41 cellular contexts compared by ENCODE assay signal in genomic region chr13:41682001-41682400, GRCh38.
"Had no signal": no experiment of that assay in that cellular context is flagged by ENCODE, and none has a peak within 500 bp of the region (broad histone marks: within the 10 kb centered on the region; RNA-seq: fewer than 3 reads in every experiment).

No MANE protein-coding gene starts in this region.

- H3K4me3 Mint-ChIP-seq: activated naive CD4-positive, alpha-beta T cell treated with anti-CD3 and anti-CD28 coated beads for 36 hours; activated naive CD4-positive, alpha-beta T cell treated with anti-CD3 and anti-CD28 coated beads, Interleukin-2, amount 10 ng/mL, durations not matched to agents 7 days and 5 days; activated naive CD4-positive, alpha-beta T cell treated with anti-CD3 and anti-CD28 coated beads, Interleukin-2, amount 50 U/mL, for 24 hours; activated naive CD8-positive, alpha-beta T cell; activated naive CD8-positive, alpha-beta T cell treated with anti-CD3 and anti-CD28 coated beads for 36 hours; activated naive CD8-positive, alpha-beta T cell treated with anti-CD3 and anti-CD28 coated beads, Interleukin-2, amount 10 ng/mL, durations not matched to agents 7 days and 5 days; activated naive CD8-positive, alpha-beta T cell treated with anti-CD3 and anti-CD28 coated beads, Interleukin-2, amount 50 U/mL, for 24 hours; activated T-cell treated with anti-CD3 and anti-CD28 coated beads, Interleukin-2, amount 50 U/mL, for 24 hours; activated T-cell treated with anti-CD3 and anti-CD28 coated beads, Interleukin-2, amount 50 U/mL, for 4 hours; activated T-cell treated with anti-CD3 and anti-CD28 coated beads, Interleukin-2, amount 50 U/mL, for 72 hours; activated T-helper 1 cell treated with anti-CD3 and anti-CD28 coated beads, Interleukin-12 subunit alpha, Interleukin-12 subunit beta, Interleukin-2, Interleukin-4 antibody, amounts not matched to agents 30 ng/mL and 10 ng/mL and 1 ng/mL, durations not matched to agents 14 hours and 24 hours and 36 hours; activated T-helper 17 cell treated with anti-CD3 and anti-CD28 coated beads, Interleukin-2, amount 50 U/mL, for 72 hours; brain; central memory CD8-positive, alpha-beta T cell had no signal

- H3K36me3 ChIP-seq: brain microvascular endothelial cell, breast epithelium had no signal

- H3K27me3 ChIP-seq: adrenal gland, ascending aorta, body of pancreas, brain microvascular endothelial cell, breast epithelium, cardiac muscle cell had no signal

- H3K4me1 Mint-ChIP-seq: activated naive CD4-positive, alpha-beta T cell treated with anti-CD3 and anti-CD28 coated beads, Interleukin-2, amount 10 ng/mL, durations not matched to agents 7 days and 5 days; activated naive CD8-positive, alpha-beta T cell treated with anti-CD3 and anti-CD28 coated beads, Interleukin-2, amount 10 ng/mL, durations not matched to agents 7 days and 5 days; activated T-helper 17 cell treated with anti-CD3 and anti-CD28 coated beads, Interleukin-2, amount 50 U/mL, for 72 hours; central memory CD8-positive, alpha-beta T cell had no signal

- H3K4me3 ChIP-seq: adrenal gland, ascending aorta, body of pancreas, breast epithelium, cardiac muscle cell had no signal

- ATAC-seq: activated naive CD4-positive, alpha-beta T cell treated with anti-CD3 and anti-CD28 coated beads, Interleukin-2, amount 50 U/mL, for 72 hours; activated naive CD8-positive, alpha-beta T cell treated with anti-CD3 and anti-CD28 coated beads, Interleukin-2, amount 50 U/mL, for 24 hours; activated T-cell treated with anti-CD3 and anti-CD28 coated beads, Interleukin-2, amount 50 U/mL, for 4 hours; activated T-cell treated with anti-CD3 and anti-CD28 coated beads, Interleukin-2, amount 50 U/mL, for 72 hours; activated T-helper 17 cell treated with anti-CD3 and anti-CD28 coated beads, Interleukin-2, amount 50 U/mL, for 72 hours; body of pancreas had no signal

- FAIRE-seq: astrocyte, bronchial epithelial cell had no signal

- H3K27ac Mint-ChIP-seq: activated naive CD4-positive, alpha-beta T cell treated with anti-CD3 and anti-CD28 coated beads for 36 hours; activated naive CD4-positive, alpha-beta T cell treated with anti-CD3 and anti-CD28 coated beads, Interleukin-2, amount 10 ng/mL, durations not matched to agents 7 days and 5 days; activated naive CD4-positive, alpha-beta T cell treated with anti-CD3 and anti-CD28 coated beads, Interleukin-2, amount 50 U/mL, for 24 hours; activated naive CD4-positive, alpha-beta T cell treated with anti-CD3 and anti-CD28 coated beads, Interleukin-2, amount 50 U/mL, for 72 hours; activated naive CD8-positive, alpha-beta T cell; activated naive CD8-positive, alpha-beta T cell treated with anti-CD3 and anti-CD28 coated beads for 36 hours; activated naive CD8-positive, alpha-beta T cell treated with anti-CD3 and anti-CD28 coated beads, Interleukin-2, amount 10 ng/mL, durations not matched to agents 7 days and 5 days; activated naive CD8-positive, alpha-beta T cell treated with anti-CD3 and anti-CD28 coated beads, Interleukin-2, amount 50 U/mL, for 24 hours; activated T-cell treated with anti-CD3 and anti-CD28 coated beads, Interleukin-2, amount 50 U/mL, for 24 hours; activated T-cell treated with anti-CD3 and anti-CD28 coated beads, Interleukin-2, amount 50 U/mL, for 72 hours; activated T-helper 1 cell treated with anti-CD3 and anti-CD28 coated beads, Interleukin-12 subunit alpha, Interleukin-12 subunit beta, Interleukin-2, Interleukin-4 antibody, amounts not matched to agents 30 ng/mL and 10 ng/mL and 1 ng/mL, durations not matched to agents 14 hours and 24 hours and 36 hours; activated T-helper 17 cell treated with anti-CD3 and anti-CD28 coated beads, Interleukin-2, amount 50 U/mL, for 72 hours; activated T-helper 2 cell treated with anti-CD3 and anti-CD28 coated beads, Interferon-gamma antibody, Interleukin-2, Interleukin-4, amounts not matched to agents 10 μg/mL and 5 μg/mL and 100 μg/mL, durations not matched to agents 14 hours and 24 hours and 36 hours; brain had no signal

- H3K4me1 ChIP-seq: adrenal gland, breast epithelium had no signal

- H3K27ac ChIP-seq: adrenal gland, ascending aorta, body of pancreas, brain microvascular endothelial cell, breast epithelium, cardiac muscle cell had no signal

- DNase-seq: activated effector memory CD4-positive, alpha-beta T cell treated with anti-CD3 and anti-CD28 coated beads, Interleukin-2, amount 50 U/mL, for 16 hours; activated effector memory CD4-positive, alpha-beta T cell treated with Interleukin-2 at 50 U/mL for 16 hours; activated gamma-delta T cell; activated gamma-delta T cell treated with Interleukin-2 at 50 U/mL for 16 hours; activated naive CD4-positive, alpha-beta T cell; activated naive CD4-positive, alpha-beta T cell treated with anti-CD3 and anti-CD28 coated beads for 36 hours; activated naive CD4-positive, alpha-beta T cell treated with anti-CD3 and anti-CD28 coated beads, Interleukin-2, amount 10 ng/mL, durations not matched to agents 7 days and 5 days; activated naive CD4-positive, alpha-beta T cell treated with anti-CD3 and anti-CD28 coated beads, Interleukin-2, amount 50 U/mL, for 16 hours; activated naive CD4-positive, alpha-beta T cell treated with Interleukin-2 at 50 U/mL for 16 hours; activated naive CD8-positive, alpha-beta T cell treated with anti-CD3 and anti-CD28 coated beads for 36 hours; activated naive CD8-positive, alpha-beta T cell treated with anti-CD3 and anti-CD28 coated beads, Interleukin-2, amount 10 ng/mL, durations not matched to agents 7 days and 5 days; activated naive CD8-positive, alpha-beta T cell treated with anti-CD3 and anti-CD28 coated beads, Interleukin-2, amount 50 U/mL, for 24 hours; activated T-cell treated with anti-CD3 and anti-CD28 coated beads for 4 hours; activated T-cell treated with anti-CD3 and anti-CD28 coated beads, Interleukin-2, amount 50 U/mL, for 1 hour; activated T-cell treated with anti-CD3 and anti-CD28 coated beads, Interleukin-2, amount 50 U/mL, for 24 hours; activated T-cell treated with anti-CD3 and anti-CD28 coated beads, Interleukin-2, amount 50 U/mL, for 4 hours; activated T-cell treated with anti-CD3 and anti-CD28 coated beads, Interleukin-2, amount 50 U/mL, for 48 hours; activated T-cell treated with anti-CD3 and anti-CD28 coated beads, Interleukin-2, amount 50 U/mL, for 72 hours; adrenal gland; amniotic stem cell; amygdala; anterior cingulate cortex; aorta; body of pancreas; brain microvascular endothelial cell; caudate nucleus; central memory CD4-positive, alpha-beta T cell; cerebellar nuclear complex had no signal

- H3K27me3 Mint-ChIP-seq: activated naive CD4-positive, alpha-beta T cell treated with anti-CD3 and anti-CD28 coated beads, Interleukin-2, amount 10 ng/mL, durations not matched to agents 7 days and 5 days; activated naive CD4-positive, alpha-beta T cell treated with anti-CD3 and anti-CD28 coated beads, Interleukin-2, amount 50 U/mL, for 24 hours; activated naive CD8-positive, alpha-beta T cell; activated naive CD8-positive, alpha-beta T cell treated with anti-CD3 and anti-CD28 coated beads for 36 hours; activated naive CD8-positive, alpha-beta T cell treated with anti-CD3 and anti-CD28 coated beads, Interleukin-2, amount 10 ng/mL, durations not matched to agents 7 days and 5 days; activated naive CD8-positive, alpha-beta T cell treated with anti-CD3 and anti-CD28 coated beads, Interleukin-2, amount 50 U/mL, for 24 hours; activated T-cell treated with anti-CD3 and anti-CD28 coated beads, Interleukin-2, amount 50 U/mL, for 24 hours; activated T-helper 17 cell treated with anti-CD3 and anti-CD28 coated beads, Interleukin-2, amount 50 U/mL, for 72 hours; brain; central memory CD8-positive, alpha-beta T cell had no signal

- H3K9me3 ChIP-seq: adrenal gland, ascending aorta, body of pancreas, breast epithelium had no signal

- H3K9me3 Mint-ChIP-seq: activated naive CD4-positive, alpha-beta T cell treated with anti-CD3 and anti-CD28 coated beads for 36 hours; activated naive CD4-positive, alpha-beta T cell treated with anti-CD3 and anti-CD28 coated beads, Interleukin-2, amount 10 ng/mL, durations not matched to agents 7 days and 5 days; activated naive CD4-positive, alpha-beta T cell treated with anti-CD3 and anti-CD28 coated beads, Interleukin-2, amount 50 U/mL, for 24 hours; activated naive CD4-positive, alpha-beta T cell treated with anti-CD3 and anti-CD28 coated beads, Interleukin-2, amount 50 U/mL, for 72 hours; activated naive CD8-positive, alpha-beta T cell treated with anti-CD3 and anti-CD28 coated beads, Interleukin-2, amount 10 ng/mL, durations not matched to agents 7 days and 5 days; activated naive CD8-positive, alpha-beta T cell treated with anti-CD3 and anti-CD28 coated beads, Interleukin-2, amount 50 U/mL, for 24 hours; activated T-cell treated with anti-CD3 and anti-CD28 coated beads, Interleukin-2, amount 50 U/mL, for 24 hours; activated T-cell treated with anti-CD3 and anti-CD28 coated beads, Interleukin-2, amount 50 U/mL, for 4 hours; activated T-cell treated with anti-CD3 and anti-CD28 coated beads, Interleukin-2, amount 50 U/mL, for 72 hours; activated T-helper 1 cell treated with anti-CD3 and anti-CD28 coated beads, Interleukin-12 subunit alpha, Interleukin-12 subunit beta, Interleukin-2, Interleukin-4 antibody, amounts not matched to agents 30 ng/mL and 10 ng/mL and 1 ng/mL, durations not matched to agents 14 hours and 24 hours and 36 hours; activated T-helper 17 cell treated with anti-CD3 and anti-CD28 coated beads, Interleukin-2, amount 50 U/mL, for 72 hours; activated T-helper 2 cell treated with anti-CD3 and anti-CD28 coated beads, Interferon-gamma antibody, Interleukin-2, Interleukin-4, amounts not matched to agents 10 μg/mL and 5 μg/mL and 100 μg/mL, durations not matched to agents 14 hours and 24 hours and 36 hours; brain; central memory CD8-positive, alpha-beta T cell had no signal
